In the genomic region with DNA sequence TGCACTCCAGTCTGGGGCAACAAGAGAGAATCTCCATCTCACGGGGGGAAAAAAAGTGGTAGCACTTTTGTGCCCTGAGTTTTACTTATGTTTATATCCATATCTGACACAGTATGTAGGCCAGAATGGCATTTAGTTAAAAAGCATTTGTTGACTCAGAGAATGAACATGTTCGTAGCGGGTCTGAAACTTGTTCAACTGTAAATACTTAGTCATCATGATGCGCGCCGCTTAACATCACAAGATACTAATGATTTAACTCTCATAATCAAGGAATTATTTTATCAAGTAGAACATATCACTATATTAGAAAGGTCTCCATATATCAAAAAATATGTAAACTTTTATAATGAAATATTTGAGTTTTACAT, we compare ENCODE assay signal across 19 cellular contexts. TPM values are rescaled to one million over a fixed set of nuclear protein-coding genes. Genes with fewer than 3 reads are reported as not detected.
DNase-seq lines count a peak whose midpoint lies in the region; ATAC-seq and TF ChIP-seq lines count a peak whose summit lies in the region.
"Had no signal": no experiment of that assay in that cellular context is flagged by ENCODE, and none has a peak within 500 bp of the region (broad histone marks: within the 10 kb centered on the region; RNA-seq: fewer than 3 reads in every experiment).

No MANE protein-coding gene starts in this region.

- no peak overlapping the region for H3K23ac ChIP-seq in mesenchymal stem cell (ENCODE audit: low read length in 2 of 2)

- peaks cover 6 to 37% of the 10 kb centered on the region in 2 donors for H3K4me1 Mint-ChIP-seq in effector memory CD8-positive, alpha-beta T cell (ENCODE audit: low read depth in 2 of 2)
- H3K4me1 Mint-ChIP-seq in activated CD4-positive, alpha-beta memory T cell treated with anti-CD3 and anti-CD28 coated beads for 36 hours (ENCODE audit: low read depth), result peaks cover 10% of the 10 kb centered on the region

- H3K4me1 ChIP-seq in mesenchymal stem cell (ENCODE audit: control insufficient read depth, insufficient read depth, low read depth, low read length), result peaks cover 5% of the 10 kb centered on the region
- H3K4me1 ChIP-seq: BE2C had no signal

- ATAC-seq in effector memory CD8-positive, alpha-beta T cell (replicated peaks), result no peak
- ATAC-seq: left lung; right cardiac atrium; stimulated activated naive B cell treated with anti-CD40 and anti-IgM and Interleukin-4, amounts not matched to agents 10 μg/mL and 1 μg/mL and 100 μg/mL, for 72 hours; upper lobe of right lung; WTC11 had no signal

- no peak overlapping the region for H2AK5ac ChIP-seq in mesenchymal stem cell (ENCODE audit: low read length, severe bottlenecking)

- H3K4me3 Mint-ChIP-seq in effector memory CD8-positive, alpha-beta T cell, result no peak overlapping the region
- H3K4me3 Mint-ChIP-seq in activated CD4-positive, alpha-beta memory T cell treated with anti-CD3 and anti-CD28 coated beads for 36 hours, result no peak overlapping the region
- H3K4me3 Mint-ChIP-seq: stimulated activated naive B cell treated with anti-CD40 and anti-IgM and Interleukin-4, amounts not matched to agents 10 μg/mL and 1 μg/mL and 100 μg/mL, for 72 hours; WTC11 had no signal

- H3K4ac ChIP-seq in mesenchymal stem cell (ENCODE audit: low read depth in 1 of 2, low read length in 2 of 2), result no peak overlapping the region

- no peak for TF ChIP-seq CTCF in RWPE1 (conservative IDR thresholded peaks at IDR 0.05; ENCODE audit: low read depth)

- CTCF ChIA-PET in RWPE1 (lab: Yijun Ruan, JAX), result interaction anchor here (0.6 kb wide), 3 partner anchors 19 to 753 kb away, joined by 3 to 5 read pairs (median 4); no protein-coding TSS in a partner anchor
- CTCF ChIA-PET in activated CD4-positive, alpha-beta memory T cell treated with anti-CD3 and anti-CD28 coated beads for 36 hours (lab: Charles Lee), result interaction anchor here (0.6 to 0.8 kb wide), 2 partner anchors 83 to 225 kb away, joined by 3 read pairs; no protein-coding TSS in a partner anchor

- 40% methylated on average over 1 of the region's 6 CpGs for WGBS in mesenchymal stem cell

- POLR2A ChIA-PET in RWPE1 (lab: Yijun Ruan, JAX; ENCODE audit: low non-redundant PET), result no interaction called here
- POLR2A ChIA-PET in activated CD4-positive, alpha-beta memory T cell treated with anti-CD3 and anti-CD28 coated beads for 36 hours (lab: Charles Lee), result no interaction called here

- DNase-seq in EH (ENCODE audit: low read depth), result peak; percentile 49
- DNase-seq in RWPE1 (ENCODE audit: low spot score), result peak; percentile 38
- DNase-seq in epithelial cell of prostate (ENCODE audit: low read depth, low spot score), result peak; percentile 73
- peak; percentile 85 for DNase-seq in mesenchymal stem cell
- DNase-seq in effector memory CD8-positive, alpha-beta T cell, result no peak
- no peak for DNase-seq in retina
- no peak for DNase-seq in activated CD4-positive, alpha-beta memory T cell treated with anti-CD3 and anti-CD28 coated beads for 36 hours
- DNase-seq in activated T-cell treated with anti-CD3 and anti-CD28 coated beads for 4 hours, result no peak
- DNase-seq: BE2C; DMS79 treated with DMSO at 0.1 percent for 48 hours; head of caudate nucleus; left lung; right cardiac atrium; stimulated activated naive B cell treated with anti-CD40 and anti-IgM and Interleukin-4, amounts not matched to agents 10 μg/mL and 1 μg/mL and 100 μg/mL, for 72 hours; SW 1271; upper lobe of right lung had no signal

- H3K79me1 ChIP-seq in mesenchymal stem cell (replicated peaks; ENCODE audit: low read length, poor library complexity, severe bottlenecking), result peaks cover 9% of the 10 kb centered on the region

- no peak overlapping the region for H2BK12ac ChIP-seq in mesenchymal stem cell (ENCODE audit: low read length in 2 of 2)

- no peaks in the 10 kb centered on the region for H3K9me3 Mint-ChIP-seq in effector memory CD8-positive, alpha-beta T cell
- H3K9me3 Mint-ChIP-seq in activated CD4-positive, alpha-beta memory T cell treated with anti-CD3 and anti-CD28 coated beads for 36 hours, result no peaks in the 10 kb centered on the region
- H3K9me3 Mint-ChIP-seq: stimulated activated naive B cell treated with anti-CD40 and anti-IgM and Interleukin-4, amounts not matched to agents 10 μg/mL and 1 μg/mL and 100 μg/mL, for 72 hours; WTC11 had no signal

- H3K18ac ChIP-seq in mesenchymal stem cell (ENCODE audit: low read depth in 1 of 2, low read length in 2 of 2), result no peak overlapping the region

- H2BK15ac ChIP-seq in mesenchymal stem cell (ENCODE audit: low read depth, poor library complexity, severe bottlenecking), result no peak overlapping the region

- H3K36me3 ChIP-seq in mesenchymal stem cell (ENCODE audit: control insufficient read depth in 1 of 2, insufficient read depth in 2 of 2, low read depth in 1 of 2, low read length in 2 of 2), result peaks cover 0 to 4% of the 10 kb centered on the region in 2 experiments
- H3K36me3 ChIP-seq: BE2C, left lung, upper lobe of right lung had no signal

- H3K36me3 Mint-ChIP-seq in effector memory CD8-positive, alpha-beta T cell (ENCODE audit: insufficient read depth), result peaks cover 10% of the 10 kb centered on the region
- peaks cover 2% of the 10 kb centered on the region for H3K36me3 Mint-ChIP-seq in activated CD4-positive, alpha-beta memory T cell treated with anti-CD3 and anti-CD28 coated beads for 36 hours
- H3K36me3 Mint-ChIP-seq: WTC11 had no signal

- H3K9me3 ChIP-seq in mesenchymal stem cell (ENCODE audit: control insufficient read depth, low read length), result no peaks in the 10 kb centered on the region
- H3K9me3 ChIP-seq: BE2C, left lung, upper lobe of right lung had no signal

- intact Hi-C loops in activated CD4-positive, alpha-beta memory T cell treated with anti-CD3 and anti-CD28 coated beads for 36 hours (cut with micrococcal nuclease), result loop anchor here (5.0 kb wide), 1 partner anchor 47 kb away; no protein-coding TSS in a partner anchor

- H3K27ac ChIP-seq in RWPE1, result peak overlapping the region; percentile 61
- peak overlapping the region; percentile 70 for H3K27ac ChIP-seq in epithelial cell of prostate
- peak overlapping the region; percentile 74 for H3K27ac ChIP-seq in mesenchymal stem cell (ENCODE audit: low read length, poor library complexity, severe bottlenecking)
- H3K27ac ChIP-seq: left lung, upper lobe of right lung had no signal

- no peak overlapping the region for H4K8ac ChIP-seq in mesenchymal stem cell (ENCODE audit: low read length)

- H3K9ac ChIP-seq in mesenchymal stem cell (ENCODE audit: low read length), result no peak overlapping the region

- no peak overlapping the region for H2BK5ac ChIP-seq in mesenchymal stem cell (ENCODE audit: low read depth, low read length, poor library complexity, severe bottlenecking)

- H3K14ac ChIP-seq in mesenchymal stem cell (ENCODE audit: low read length in 2 of 2), result no peak overlapping the region

- no peak overlapping the region for H2BK120ac ChIP-seq in mesenchymal stem cell (ENCODE audit: low read depth, low read length)

- no peak overlapping the region for H4K91ac ChIP-seq in mesenchymal stem cell (ENCODE audit: low read length)

- no peak overlapping the region for H3K27ac Mint-ChIP-seq in effector memory CD8-positive, alpha-beta T cell
- H3K27ac Mint-ChIP-seq in activated CD4-positive, alpha-beta memory T cell treated with anti-CD3 and anti-CD28 coated beads for 36 hours, result no peak overlapping the region
- H3K27ac Mint-ChIP-seq: stimulated activated naive B cell treated with anti-CD40 and anti-IgM and Interleukin-4, amounts not matched to agents 10 μg/mL and 1 μg/mL and 100 μg/mL, for 72 hours; WTC11 had no signal

- H3K27me3 Mint-ChIP-seq in effector memory CD8-positive, alpha-beta T cell, result no peaks in the 10 kb centered on the region
- no peaks in the 10 kb centered on the region for H3K27me3 Mint-ChIP-seq in activated CD4-positive, alpha-beta memory T cell treated with anti-CD3 and anti-CD28 coated beads for 36 hours
- H3K27me3 Mint-ChIP-seq: stimulated activated naive B cell treated with anti-CD40 and anti-IgM and Interleukin-4, amounts not matched to agents 10 μg/mL and 1 μg/mL and 100 μg/mL, for 72 hours had no signal

- peak overlapping the region; percentile 2 for H3K4me2 ChIP-seq in mesenchymal stem cell (ENCODE audit: low read length, poor library complexity, severe bottlenecking)

- no peak overlapping the region for H2AFZ ChIP-seq in mesenchymal stem cell (ENCODE audit: low read depth, low read length)

- H3K4me3 ChIP-seq in mesenchymal stem cell (ENCODE audit: insufficient read depth in 1 of 2, low read depth in 1 of 2, low read length in 2 of 2), result no peak overlapping the region
- H3K4me3 ChIP-seq: left lung, upper lobe of right lung had no signal

- no peaks in the 10 kb centered on the region for H3K27me3 ChIP-seq in mesenchymal stem cell (ENCODE audit: control insufficient read depth in 1 of 2, insufficient read depth in 1 of 2, low read length in 2 of 2)
- H3K27me3 ChIP-seq: BE2C, left lung, upper lobe of right lung had no signal

RNA-seq across cellular contexts. Expression of a gene that starts 55.3 kb away (rescaled TPM):
- 0.10 TPM for polyA plus RNA-seq in mesenchymal stem cell (2013, experiment 1 of 2)
- polyA plus RNA-seq in mesenchymal stem cell (2013, experiment 2 of 2), result 0.14 TPM
- total RNA-seq in activated CD4-positive, alpha-beta memory T cell treated with anti-CD3 and anti-CD28 coated beads for 36 hours, result 1 to 10 TPM; 1.0 to 1.4 TPM
- total RNA-seq: HT1080, myocyte had no signal

RNA-seq across cellular contexts. Expression of a gene that starts 58.5 kb away (rescaled TPM):
- 18.3 TPM for polyA plus RNA-seq in mesenchymal stem cell (2013, experiment 1 of 2)
- 17.8 TPM for polyA plus RNA-seq in mesenchymal stem cell (2013, experiment 2 of 2)
- 10 to 100 TPM; 38.5 to 40.8 TPM for total RNA-seq in activated CD4-positive, alpha-beta memory T cell treated with anti-CD3 and anti-CD28 coated beads for 36 hours

Comparison
In these comparisons a context has a peak if more than half of its experiments do, and no peak if none do; other contexts are left out.
1. DNase-seq: peak in EH (single experiment), RWPE1 (single experiment), epithelial cell of prostate (single experiment) and mesenchymal stem cell (single experiment); none in effector memory CD8-positive, alpha-beta T cell (0 of 3), retina (single experiment), activated CD4-positive, alpha-beta memory T cell treated with anti-CD3 and anti-CD28 coated beads for 36 hours (single experiment) and activated T-cell treated with anti-CD3 and anti-CD28 coated beads for 4 hours (single experiment).
2. Peak in every context shown above with its lines, with median percentiles within 50 percentile points of each other: H3K27ac ChIP-seq.